ENCODE assay signal across 10 cellular contexts in genomic region chr1:173603056-173603591, GRCh38. TPM values are rescaled to one million over a fixed set of nuclear protein-coding genes. Genes with fewer than 3 reads are reported as not detected.
DNase-seq lines count a peak whose midpoint lies in the region; ATAC-seq and TF ChIP-seq lines count a peak whose summit lies in the region.
"Had no signal": no experiment of that assay in that cellular context is flagged by ENCODE, and none has a peak within 500 bp of the region (broad histone marks: within the 10 kb centered on the region; RNA-seq: fewer than 3 reads in every experiment).

TSS of gene SLC9C2 (minus strand) at chr1:173603072. CDS start at chr1:173601776, 1,296 bp downstream.

- H3K4me2 ChIP-seq in fibroblast of lung (ENCODE audit: extremely low read depth, insufficient read depth, low read length), result no peak within 1 kb of the TSS

- no peak within 1 kb of the TSS for H3K27ac Mint-ChIP-seq in chondrocyte (ENCODE audit: unreplicated experiment)

- peaks cover 3% of the 10 kb centered on the region for H3K27me3 ChIP-seq in fibroblast of lung (ENCODE audit: control insufficient read depth, insufficient read depth, low read length)

- H3K36me3 ChIP-seq in fibroblast of lung (ENCODE audit: control insufficient read depth, insufficient read depth, low read length), result no peaks in the 10 kb centered on the region

- no peak within 1 kb of the TSS for H3K27ac ChIP-seq in fibroblast of lung (ENCODE audit: insufficient read depth, low read length)

- no peaks in the 10 kb centered on the region for H3K9me3 Mint-ChIP-seq in chondrocyte (ENCODE audit: low read depth)

- H4K20me1 ChIP-seq in fibroblast of lung (ENCODE audit: control insufficient read depth, extremely low read depth, insufficient read depth, low read length), result no peaks in the 10 kb centered on the region

- no peak for ATAC-seq in HG03432 (IDR thresholded peaks at IDR 0.05; ENCODE audit: unreplicated experiment)
- no peak for ATAC-seq in HG02678 (IDR thresholded peaks at IDR 0.05; ENCODE audit: unreplicated experiment)

- DNase-seq in AG08396 (ENCODE audit: low spot score), result peak; percentile 32
- DNase-seq in NOMO-1 treated with DMSO at 0.1 percent for 48 hours (lab: John Stamatoyannopoulos, UW; ENCODE audit: unreplicated experiment), result peak; percentile 64
- peak; percentile 2 to 36 for DNase-seq in fibroblast of lung (ENCODE audit: low read depth in 2 of 2)
- DNase-seq in mucosa of gallbladder (ENCODE audit: low spot score), result peak; percentile 40
- DNase-seq in HCEC 1CT, result no peak
- DNase-seq in chondrocyte (ENCODE audit: low spot score), result no peak

- TF ChIP-seq CTCF in fibroblast of lung (conservative IDR thresholded peaks at IDR 0.05 in 1 of 2, IDR thresholded peaks at IDR 0.05 in 1 of 2; ENCODE audit: low read depth in 1 of 2, low read length in 2 of 2), result no peak
- no peak for TF ChIP-seq CTCF in chondrocyte (IDR thresholded peaks at IDR 0.05)

- H3K4me1 ChIP-seq in fibroblast of lung (ENCODE audit: control insufficient read depth, extremely low read depth, insufficient read depth, low read length), result no peaks in the 10 kb centered on the region

- H3K9ac ChIP-seq in fibroblast of lung (ENCODE audit: insufficient read depth, low read length), result no peak within 1 kb of the TSS

- H2AFZ ChIP-seq in fibroblast of lung (ENCODE audit: low read length), result no peak within 1 kb of the TSS

- no peaks in the 10 kb centered on the region for H3K36me3 Mint-ChIP-seq in chondrocyte (ENCODE audit: low read depth)

- H3K79me2 ChIP-seq in fibroblast of lung (ENCODE audit: control insufficient read depth, insufficient read depth, low read length), result no peaks in the 10 kb centered on the region

- no peaks in the 10 kb centered on the region for H3K9me3 ChIP-seq in fibroblast of lung (ENCODE audit: control insufficient read depth, insufficient read depth, low read depth, low read length)

- no peak within 1 kb of the TSS for H3K4me3 Mint-ChIP-seq in chondrocyte (ENCODE audit: unreplicated experiment)

- H3K4me3 ChIP-seq in fibroblast of lung (replicated peaks in 1 of 4; ENCODE audit: control extremely low read depth in 1 of 4, insufficient read depth in 1 of 4, low read depth in 3 of 4, low read length in 4 of 4), result peak within 1 kb of the TSS in 2 of 4 experiments; percentile 22

- peaks cover 6% of the 10 kb centered on the region for H3K27me3 Mint-ChIP-seq in chondrocyte (ENCODE audit: low read depth)

- no peaks in the 10 kb centered on the region for H3K4me1 Mint-ChIP-seq in chondrocyte (ENCODE audit: low read depth)

RNA-seq across cellular contexts. Expression of gene SLC9C2, which starts in this region (rescaled TPM):
- not detected in 2 replicates for total RNA-seq in fibroblast of lung
- not detected in 2 replicates for polyA plus RNA-seq in fibroblast of lung
- not detected in 2 replicates for polyA plus RNA-seq in fibroblast of lung (2012)
- polyA minus RNA-seq in fibroblast of lung (ENCODE audit: low replicate concordance), result not detected in 2 replicates
- not detected for total RNA-seq in mucosa of gallbladder
- not detected in 3 replicates for total RNA-seq in chondrocyte
- total RNA-seq: H4, mononuclear cell had no signal

Comparison
In these comparisons a context has a peak if more than half of its experiments do, and no peak if none do; other contexts are left out.
1. Peak in DNase-seq in fibroblast of lung; RNA of the gene not detected or under 1 TPM.
2. Peak in DNase-seq in mucosa of gallbladder; RNA of the gene not detected or under 1 TPM.
3. DNase-seq: peak in AG08396 (single experiment) and NOMO-1 treated with DMSO at 0.1 percent for 48 hours (single experiment); none in HCEC 1CT (single experiment) and chondrocyte (single experiment).